In genomic region chr1:219081943-219082925, GRCh38 we compare ENCODE assay signal across 14 cellular contexts.
A peak's percentile ranks its signal among the peaks of the same experiment; 100 is the strongest.
DNase-seq lines count a peak whose midpoint lies in the region; ATAC-seq, FAIRE-seq and TF ChIP-seq lines count a peak whose summit lies in the region.
"Had no signal": no experiment of that assay in that cellular context is flagged by ENCODE, and none has a peak within 500 bp of the region (broad histone marks: within the 10 kb centered on the region; RNA-seq: fewer than 3 reads in every experiment).

No MANE protein-coding gene starts in this region.

- H3K27ac ChIP-seq in RWPE1: no peak overlapping the region

- no peak for TF ChIP-seq CTCF in RWPE1 (conservative IDR thresholded peaks at IDR 0.05; ENCODE audit: low read depth)

- POLR2A ChIA-PET in RWPE1 (lab: Yijun Ruan, JAX; ENCODE audit: low non-redundant PET): no interaction called here

- H3K9me3 Mint-ChIP-seq in stimulated activated naive B cell treated with anti-CD40 and anti-IgM and Interleukin-4, amounts not matched to agents 10 μg/mL and 1 μg/mL and 100 μg/mL, for 72 hours: peaks cover 0 to 5% of the 10 kb centered on the region in 2 donors
- H3K9me3 Mint-ChIP-seq: central memory CD8-positive, alpha-beta T cell had no signal

- CTCF ChIA-PET in RWPE1 (lab: Yijun Ruan, JAX): no interaction called here

- H3K4me3 Mint-ChIP-seq in stimulated activated naive B cell treated with anti-CD40 and anti-IgM and Interleukin-4, amounts not matched to agents 10 μg/mL and 1 μg/mL and 100 μg/mL, for 72 hours: no peak overlapping the region
- H3K4me3 Mint-ChIP-seq: central memory CD8-positive, alpha-beta T cell; naive thymus-derived CD4-positive, alpha-beta T cell had no signal

- no peak for FAIRE-seq in HTR-8/SVneo (lab: Jason Lieb, UNC)

- ATAC-seq in HG02852 (IDR thresholded peaks at IDR 0.05; ENCODE audit: unreplicated experiment): peak; percentile 81
- peak; percentile 74 to 86 for ATAC-seq in stimulated activated naive B cell treated with anti-CD40 and anti-IgM and Interleukin-4, amounts not matched to agents 10 μg/mL and 1 μg/mL and 100 μg/mL, for 72 hours (replicated peaks)
- ATAC-seq: activated naive CD4-positive, alpha-beta T cell treated with anti-CD3 and anti-CD28 coated beads, Interleukin-2, amount 50 U/mL, for 72 hours; naive thymus-derived CD4-positive, alpha-beta T cell; Panc1; sciatic nerve had no signal

- peak overlapping the region; percentile 70 for H3K27ac Mint-ChIP-seq in stimulated activated naive B cell treated with anti-CD40 and anti-IgM and Interleukin-4, amounts not matched to agents 10 μg/mL and 1 μg/mL and 100 μg/mL, for 72 hours
- H3K27ac Mint-ChIP-seq: naive thymus-derived CD4-positive, alpha-beta T cell had no signal

- H3K36me3 Mint-ChIP-seq in stimulated activated naive B cell treated with anti-CD40 and anti-IgM and Interleukin-4, amounts not matched to agents 10 μg/mL and 1 μg/mL and 100 μg/mL, for 72 hours: peaks cover 0 to 4% of the 10 kb centered on the region in 2 donors
- H3K36me3 Mint-ChIP-seq: activated naive CD4-positive, alpha-beta T cell treated with anti-CD3 and anti-CD28 coated beads, Interleukin-2, amount 50 U/mL, for 72 hours; naive thymus-derived CD4-positive, alpha-beta T cell had no signal

- peak; percentile 13 for DNase-seq in NK-92 treated with Interleukin-12 subunit alpha and Interleukin-12 subunit beta, amount 100 ng/mL, for 24 hours (lab: John Stamatoyannopoulos, UW)
- no peak for DNase-seq in NK-92 (lab: John Stamatoyannopoulos, UW; ENCODE audit: unreplicated experiment)
- DNase-seq in MV-4-11 (lab: John Stamatoyannopoulos, UW): peak; percentile 36
- no peak for DNase-seq in stimulated activated naive B cell treated with anti-CD40 and anti-IgM and Interleukin-4, amounts not matched to agents 10 μg/mL and 1 μg/mL and 100 μg/mL, for 72 hours
- no peak for DNase-seq in COR-L47 (lab: John Stamatoyannopoulos, UW)
- DNase-seq in RWPE1 (ENCODE audit: low spot score): no peak
- DNase-seq in HTR-8/SVneo (ENCODE audit: insufficient read length, low spot score): no peak
- DNase-seq: naive thymus-derived CD4-positive, alpha-beta T cell; NCI-H2171 had no signal

- peaks cover 13 to 17% of the 10 kb centered on the region in 2 donors for H3K4me1 Mint-ChIP-seq in stimulated activated naive B cell treated with anti-CD40 and anti-IgM and Interleukin-4, amounts not matched to agents 10 μg/mL and 1 μg/mL and 100 μg/mL, for 72 hours
- H3K4me1 Mint-ChIP-seq: central memory CD8-positive, alpha-beta T cell had no signal

- H3K27me3 Mint-ChIP-seq in stimulated activated naive B cell treated with anti-CD40 and anti-IgM and Interleukin-4, amounts not matched to agents 10 μg/mL and 1 μg/mL and 100 μg/mL, for 72 hours: no peaks in the 10 kb centered on the region
- H3K27me3 Mint-ChIP-seq: central memory CD8-positive, alpha-beta T cell had no signal

Comparison
In these comparisons a context has a peak if more than half of its experiments do, and no peak if none do; other contexts are left out.
1. DNase-seq: peak in NK-92 treated with Interleukin-12 subunit alpha and Interleukin-12 subunit beta, amount 100 ng/mL, for 24 hours (single experiment) and MV-4-11 (single experiment); none in NK-92 (single experiment), stimulated activated naive B cell treated with anti-CD40 and anti-IgM and Interleukin-4, amounts not matched to agents 10 μg/mL and 1 μg/mL and 100 μg/mL, for 72 hours (single experiment), COR-L47 (single experiment), RWPE1 (single experiment) and HTR-8/SVneo (single experiment).